17 cellular contexts compared by ENCODE assay signal in the genomic region with DNA sequence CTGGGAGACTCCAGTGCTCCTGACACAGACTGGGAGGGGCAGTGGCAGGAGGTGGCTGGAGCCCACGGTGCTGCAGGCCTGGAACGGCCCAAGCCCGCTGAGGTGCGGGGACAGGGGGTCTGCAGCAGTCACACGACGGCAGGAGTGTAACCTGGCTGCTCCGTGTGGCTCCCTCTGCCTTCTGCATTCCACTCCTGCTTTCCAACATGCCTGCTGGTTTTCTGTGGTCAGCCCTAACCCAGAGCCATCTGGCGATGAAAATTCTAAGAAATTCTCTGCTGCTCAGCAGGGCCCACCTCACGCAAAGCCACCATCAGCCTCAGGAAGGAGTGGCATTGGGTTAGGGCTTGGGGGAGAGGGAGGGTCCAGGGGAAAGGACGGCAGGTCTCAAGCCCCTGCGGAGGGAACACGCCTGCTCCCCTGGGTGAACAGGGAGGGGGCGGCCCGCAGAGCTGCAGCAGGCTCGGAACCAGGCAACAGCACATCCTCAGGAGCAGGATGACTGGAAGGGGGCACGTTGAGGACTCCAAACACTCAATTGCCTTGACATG. TPM values are rescaled to one million over a fixed set of nuclear protein-coding genes. Genes with fewer than 3 reads are reported as not detected.
DNase-seq lines count a peak whose midpoint lies in the region; ATAC-seq and TF ChIP-seq lines count a peak whose summit lies in the region.
"Had no signal": no experiment of that assay in that cellular context is flagged by ENCODE, and none has a peak within 500 bp of the region (broad histone marks: within the 10 kb centered on the region; RNA-seq: fewer than 3 reads in every experiment).

No MANE protein-coding gene starts in this region.

- TF ChIP-seq CTCF in right atrium auricular region (IDR thresholded peaks at IDR 0.05) (no peak), WERI-Rb-1 (IDR thresholded peaks at IDR 0.05; ENCODE audit: low read depth, low read length) (no peak), ovary (IDR thresholded peaks at IDR 0.05) (no peak)

- H3K27ac ChIP-seq in right atrium auricular region, result no peak overlapping the region
- H3K27ac ChIP-seq in WERI-Rb-1, result 0 out of 2 replicates have a peak overlapping the region, but pooled peaks have one; percentile 8
- H3K27ac ChIP-seq in ovary, result no peak overlapping the region
- H3K27ac ChIP-seq: SJCRH30 had no signal

- TF ChIP-seq EP300 in ovary (IDR thresholded peaks at IDR 0.05), result no peak

- ATAC-seq in Right ventricle myocardium inferior, result no peak

- H3K4me1 ChIP-seq in right atrium auricular region, result peaks cover 0 to 8% of the 10 kb centered on the region in 2 donors
- H3K4me1 ChIP-seq in ovary (ENCODE audit: insufficient read depth), result peaks cover 2% of the 10 kb centered on the region
- H3K4me1 ChIP-seq: SJCRH30 had no signal

- H3K4me3 ChIP-seq in right atrium auricular region, result no peak overlapping the region
- no peak overlapping the region for H3K4me3 ChIP-seq in WERI-Rb-1 (ENCODE audit: low read depth, low read length)
- no peak overlapping the region for H3K4me3 ChIP-seq in ovary
- H3K4me3 ChIP-seq: SJCRH30 had no signal

- no peaks in the 10 kb centered on the region for H3K36me3 ChIP-seq in right atrium auricular region
- no peaks in the 10 kb centered on the region for H3K36me3 ChIP-seq in WERI-Rb-1
- no peaks in the 10 kb centered on the region for H3K36me3 ChIP-seq in ovary
- H3K36me3 ChIP-seq: SJCRH30 had no signal

- 52 to 56% (median 55%) methylated on average over 16 of the region's 16 CpGs for WGBS in ovary, 3 donors

- intact Hi-C loops in Right ventricle myocardium inferior (cut with DNase I) (no loop called here), ovary (cut with DNase I) (no loop called here)

- H3K27me3 ChIP-seq in right atrium auricular region, result no peaks in the 10 kb centered on the region
- H3K27me3 ChIP-seq in WERI-Rb-1 (ENCODE audit: insufficient read depth, low read depth, severe bottlenecking), result no peaks in the 10 kb centered on the region
- H3K27me3 ChIP-seq in ovary, result no peaks in the 10 kb centered on the region
- H3K27me3 ChIP-seq: SJCRH30 had no signal

- DNase-seq in Right ventricle myocardium inferior (ENCODE audit: missing footprints) (peak; percentile 58), right atrium auricular region (ENCODE audit: low spot score) (no peak), WERI-Rb-1 (no peak), erythroblast (lab: John Stamatoyannopoulos, UW) (no peak), ovary (peak in 3 of 5 donors; percentile 12 to 25 (median 19)), DMS153 treated with DMSO at 0.1 percent for 48 hours (lab: John Stamatoyannopoulos, UW; ENCODE audit: unreplicated experiment) (no peak)
- no peak for DNase-seq in stimulated activated CD4-positive, alpha-beta T cell treated with anti-CD3 and anti-CD28 coated beads, Interleukin-1b, Interleukin-23, amount 100 ng/mL, for 48 hours
- DNase-seq in stimulated activated CD4-positive, alpha-beta T cell treated with anti-CD3 and anti-CD28 coated beads, Interleukin-2, amount 100 ng/mL, for 48 hours, result no peak
- DNase-seq: DMS53, H7, NCI-H1105 treated with DMSO at 0.1 percent for 48 hours, NCI-H187, NCI-H2171 treated with DMSO at 0.1 percent for 48 hours, NCI-H446 treated with DMSO at 0.1 percent for 48 hours, NCI-H748 treated with DMSO at 0.1 percent for 48 hours, RPMI8226, SJCRH30 had no signal

- TF ChIP-seq POLR2A in erythroblast (IDR thresholded peaks at IDR 0.05; ENCODE audit: low read length), result peak; percentile 11
- TF ChIP-seq POLR2A in ovary (IDR thresholded peaks at IDR 0.05), result no peak

- H3K9me3 ChIP-seq in right atrium auricular region (no peaks in the 10 kb centered on the region), WERI-Rb-1 (ENCODE audit: severe bottlenecking) (no peaks in the 10 kb centered on the region), ovary (no peaks in the 10 kb centered on the region)
- H3K9me3 ChIP-seq: SJCRH30 had no signal

RNA-seq across cellular contexts. Expression of a gene that starts 5.0 kb away (rescaled TPM):
- total RNA-seq in Right ventricle myocardium inferior (51.9 TPM), right atrium auricular region (10 to 100 TPM; 19.3 to 20.4 TPM), ovary (10 to 100 TPM; 12.6 to 69.5 (median 54.3) TPM)
- 10 to 100 TPM in 1 of 2 donors, 1 to 10 TPM in 1; 3.2 to 22.2 TPM for polyA plus RNA-seq in ovary

Comparison
In these comparisons a context has a peak if more than half of its experiments do, and no peak if none do; other contexts are left out.
1. DNase-seq: peak in Right ventricle myocardium inferior (single experiment) and ovary (3 of 5); none in right atrium auricular region (single experiment), WERI-Rb-1 (single experiment), erythroblast (0 of 2), stimulated activated CD4-positive, alpha-beta T cell treated with anti-CD3 and anti-CD28 coated beads, Interleukin-1b, Interleukin-23, amount 100 ng/mL, for 48 hours (single experiment), stimulated activated CD4-positive, alpha-beta T cell treated with anti-CD3 and anti-CD28 coated beads, Interleukin-2, amount 100 ng/mL, for 48 hours (0 of 2) and DMS153 treated with DMSO at 0.1 percent for 48 hours (single experiment).